Comparison of ENCODE assay signal across 12 cellular contexts in genomic region chr3:79846148-79846933, GRCh38.
DNase-seq lines count a peak whose midpoint lies in the region; ATAC-seq and TF ChIP-seq lines count a peak whose summit lies in the region.
"Had no signal": no experiment of that assay in that cellular context is flagged by ENCODE, and none has a peak within 500 bp of the region (broad histone marks: within the 10 kb centered on the region; RNA-seq: fewer than 3 reads in every experiment).

No MANE protein-coding gene starts in this region.

- peaks cover 14% of the 10 kb centered on the region for H3K9me3 Mint-ChIP-seq in activated T-helper 1 cell treated with anti-CD3 and anti-CD28 coated beads, Interleukin-12 subunit alpha, Interleukin-12 subunit beta, Interleukin-2, Interleukin-4 antibody, amounts not matched to agents 30 ng/mL and 10 ng/mL and 1 ng/mL, durations not matched to agents 14 hours and 24 hours and 36 hours
- H3K9me3 Mint-ChIP-seq in CD8-positive, alpha-beta T cell, result peaks cover 13% of the 10 kb centered on the region

- H3K27me3 ChIP-seq in AG04450 (ENCODE audit: control insufficient read depth, insufficient read depth, low read length) (no peaks in the 10 kb centered on the region), PC-3 (ENCODE audit: low read length) (no peaks in the 10 kb centered on the region)
- no peaks in the 10 kb centered on the region for H3K27me3 ChIP-seq in CD8-positive, alpha-beta T cell (ENCODE audit: insufficient read depth, low read length)
- H3K27me3 ChIP-seq: esophagus squamous epithelium had no signal

- H3K9me3 ChIP-seq in AG04450 (ENCODE audit: control insufficient read depth, insufficient read depth, low read length) (no peaks in the 10 kb centered on the region), PC-3 (ENCODE audit: low read length) (no peaks in the 10 kb centered on the region)
- H3K9me3 ChIP-seq in CD8-positive, alpha-beta T cell (ENCODE audit: low read length), result no peaks in the 10 kb centered on the region
- H3K9me3 ChIP-seq: esophagus squamous epithelium had no signal

- no peak for ATAC-seq in PC-3
- no peak for ATAC-seq in CD8-positive, alpha-beta T cell

- no peak overlapping the region for H3K9ac ChIP-seq in PC-3 (ENCODE audit: low read length)

- no peaks in the 10 kb centered on the region for H3K4me1 Mint-ChIP-seq in activated T-helper 1 cell treated with anti-CD3 and anti-CD28 coated beads, Interleukin-12 subunit alpha, Interleukin-12 subunit beta, Interleukin-2, Interleukin-4 antibody, amounts not matched to agents 30 ng/mL and 10 ng/mL and 1 ng/mL, durations not matched to agents 14 hours and 24 hours and 36 hours (ENCODE audit: low read depth)
- H3K4me1 Mint-ChIP-seq in CD8-positive, alpha-beta T cell (ENCODE audit: low read depth), result no peaks in the 10 kb centered on the region
- H3K4me1 Mint-ChIP-seq: activated naive CD8-positive, alpha-beta T cell treated with anti-CD3 and anti-CD28 coated beads for 36 hours; memory B cell had no signal

- H3K9me2 ChIP-seq in PC-3 (replicated peaks; ENCODE audit: low read length), result no peaks in the 10 kb centered on the region

- H4K20me1 ChIP-seq in PC-3 (ENCODE audit: low read length), result no peaks in the 10 kb centered on the region

- DNase-seq in AG04450 (ENCODE audit: low read depth, low spot score) (no peak), PC-3 (no peak), fibroblast of mammary gland (ENCODE audit: low read depth) (no peak), GOT3 (lab: John Stamatoyannopoulos, UW) (no peak)
- no peak for DNase-seq in activated T-helper 1 cell treated with anti-CD3 and anti-CD28 coated beads, Interleukin-12 subunit alpha, Interleukin-12 subunit beta, Interleukin-2, Interleukin-4 antibody, amounts not matched to agents 30 ng/mL and 10 ng/mL and 1 ng/mL, durations not matched to agents 14 hours and 24 hours and 36 hours (ENCODE audit: low spot score)
- DNase-seq in activated CD4-positive, CD25-positive, alpha-beta regulatory T cell (lab: John Stamatoyannopoulos, UW), result no peak
- no peak for DNase-seq in CD8-positive, alpha-beta T cell
- DNase-seq: activated naive CD8-positive, alpha-beta T cell treated with anti-CD3 and anti-CD28 coated beads for 36 hours; esophagus squamous epithelium; NCI-H2081 treated with DMSO at 0.1 percent for 48 hours had no signal

- H3K4me3 Mint-ChIP-seq in activated T-helper 1 cell treated with anti-CD3 and anti-CD28 coated beads, Interleukin-12 subunit alpha, Interleukin-12 subunit beta, Interleukin-2, Interleukin-4 antibody, amounts not matched to agents 30 ng/mL and 10 ng/mL and 1 ng/mL, durations not matched to agents 14 hours and 24 hours and 36 hours, result no peak overlapping the region
- no peak overlapping the region for H3K4me3 Mint-ChIP-seq in CD8-positive, alpha-beta T cell
- H3K4me3 Mint-ChIP-seq: activated naive CD8-positive, alpha-beta T cell treated with anti-CD3 and anti-CD28 coated beads for 36 hours; memory B cell had no signal

- no peaks in the 10 kb centered on the region for H3K36me3 Mint-ChIP-seq in activated T-helper 1 cell treated with anti-CD3 and anti-CD28 coated beads, Interleukin-12 subunit alpha, Interleukin-12 subunit beta, Interleukin-2, Interleukin-4 antibody, amounts not matched to agents 30 ng/mL and 10 ng/mL and 1 ng/mL, durations not matched to agents 14 hours and 24 hours and 36 hours (ENCODE audit: low read depth)
- no peaks in the 10 kb centered on the region for H3K36me3 Mint-ChIP-seq in CD8-positive, alpha-beta T cell
- H3K36me3 Mint-ChIP-seq: activated naive CD8-positive, alpha-beta T cell treated with anti-CD3 and anti-CD28 coated beads for 36 hours; memory B cell had no signal

- no peak overlapping the region for H3K4me3 ChIP-seq in AG04450 (ENCODE audit: low read depth, low read length)
- no peak overlapping the region for H3K4me3 ChIP-seq in GM12875 (ENCODE audit: low read depth, low read length)
- no peak overlapping the region for H3K4me3 ChIP-seq in PC-3 (ENCODE audit: low read length)
- H3K4me3 ChIP-seq in fibroblast of mammary gland (ENCODE audit: control insufficient read depth, low read depth, low read length), result no peak overlapping the region
- no peak overlapping the region for H3K4me3 ChIP-seq in CD8-positive, alpha-beta T cell (ENCODE audit: low read depth, low read length)
- H3K4me3 ChIP-seq: esophagus squamous epithelium had no signal

- H3K27ac ChIP-seq in AG04450 (ENCODE audit: low read depth, low read length) (no peak overlapping the region), PC-3 (ENCODE audit: low read length) (no peak overlapping the region)
- H3K27ac ChIP-seq in CD8-positive, alpha-beta T cell (ENCODE audit: low read depth, low read length), result no peak overlapping the region
- H3K27ac ChIP-seq: esophagus squamous epithelium had no signal

- no peaks in the 10 kb centered on the region for H3K4me1 ChIP-seq in PC-3 (ENCODE audit: insufficient read depth, low read length)
- H3K4me1 ChIP-seq in CD8-positive, alpha-beta T cell (ENCODE audit: insufficient read depth, low read length), result no peaks in the 10 kb centered on the region
- H3K4me1 ChIP-seq: esophagus squamous epithelium had no signal

- no peaks in the 10 kb centered on the region for H3K27me3 Mint-ChIP-seq in activated T-helper 1 cell treated with anti-CD3 and anti-CD28 coated beads, Interleukin-12 subunit alpha, Interleukin-12 subunit beta, Interleukin-2, Interleukin-4 antibody, amounts not matched to agents 30 ng/mL and 10 ng/mL and 1 ng/mL, durations not matched to agents 14 hours and 24 hours and 36 hours (ENCODE audit: insufficient read depth)
- no peaks in the 10 kb centered on the region for H3K27me3 Mint-ChIP-seq in CD8-positive, alpha-beta T cell (ENCODE audit: low read depth)
- H3K27me3 Mint-ChIP-seq: activated naive CD8-positive, alpha-beta T cell treated with anti-CD3 and anti-CD28 coated beads for 36 hours; memory B cell had no signal

- H3K27ac Mint-ChIP-seq in activated T-helper 1 cell treated with anti-CD3 and anti-CD28 coated beads, Interleukin-12 subunit alpha, Interleukin-12 subunit beta, Interleukin-2, Interleukin-4 antibody, amounts not matched to agents 30 ng/mL and 10 ng/mL and 1 ng/mL, durations not matched to agents 14 hours and 24 hours and 36 hours, result no peak overlapping the region
- H3K27ac Mint-ChIP-seq in CD8-positive, alpha-beta T cell, result no peak overlapping the region
- H3K27ac Mint-ChIP-seq: activated naive CD8-positive, alpha-beta T cell treated with anti-CD3 and anti-CD28 coated beads for 36 hours; memory B cell had no signal

- H3K4me2 ChIP-seq in PC-3 (ENCODE audit: low read length), result no peak overlapping the region

- CTCF ChIA-PET in AG04450 (lab: Charles Lee), result no interaction called here
- CTCF ChIA-PET in PC-3 (lab: Charles Lee), result interaction anchor here (0.5 kb wide), 1 partner anchor 323 kb away, joined by 11 read pairs; no protein-coding TSS in a partner anchor
- CTCF ChIA-PET in CD8-positive, alpha-beta T cell (lab: Charles Lee), result interaction anchor here (1.3 kb wide), 1 partner anchor 11 kb away, joined by 3 read pairs; no protein-coding TSS in a partner anchor

- BruUV-seq in PC-3 (replicated peaks; lab: Mats Ljungman, UMichigan), result no TSS peak

- POLR2A ChIA-PET in AG04450 (lab: Yijun Ruan, JAX) (no interaction called here), PC-3 (lab: Charles Lee; ENCODE audit: unreplicated experiment) (no interaction called here)
- POLR2A ChIA-PET in CD8-positive, alpha-beta T cell (lab: Charles Lee), result no interaction called here

- no peaks in the 10 kb centered on the region for H3F3A ChIP-seq in PC-3 (ENCODE audit: low read length, unreplicated experiment)

- no peaks in the 10 kb centered on the region for H3K36me3 ChIP-seq in PC-3 (ENCODE audit: low read depth, low read length)
- H3K36me3 ChIP-seq in CD8-positive, alpha-beta T cell (ENCODE audit: insufficient read depth, low read length), result no peaks in the 10 kb centered on the region
- H3K36me3 ChIP-seq: esophagus squamous epithelium had no signal

- no peak overlapping the region for H2AFZ ChIP-seq in PC-3 (ENCODE audit: low read length)

- H3K79me2 ChIP-seq in PC-3 (ENCODE audit: low read length), result no peaks in the 10 kb centered on the region

- TF ChIP-seq CTCF in AG04450 (IDR thresholded peaks at IDR 0.05; ENCODE audit: low read depth, low read length) (peak; percentile 42), GM12875 (IDR thresholded peaks at IDR 0.05; ENCODE audit: borderline replicate concordance, insufficient read depth, low read depth, low read length) (peak; percentile 64), PC-3 (conservative IDR thresholded peaks at IDR 0.05; ENCODE audit: low read depth, low read length) (peak; percentile 66), fibroblast of mammary gland (conservative IDR thresholded peaks at IDR 0.05; ENCODE audit: control insufficient read depth, insufficient read depth, low read depth, low read length) (peak; percentile 15)
- TF ChIP-seq CTCF in CD8-positive, alpha-beta T cell (IDR thresholded peaks at IDR 0.05), result no peak

- intact Hi-C loops in PC-3 (cut with micrococcal nuclease), result no loop called here
- intact Hi-C loops in activated T-helper 1 cell treated with anti-CD3 and anti-CD28 coated beads, Interleukin-12 subunit alpha, Interleukin-12 subunit beta, Interleukin-2, Interleukin-4 antibody, amounts not matched to agents 30 ng/mL and 10 ng/mL and 1 ng/mL, durations not matched to agents 14 hours and 24 hours and 36 hours (cut with micrococcal nuclease), result no loop called here
- intact Hi-C loops in CD8-positive, alpha-beta T cell (cut with DNase I, micrococcal nuclease), result no loop called here
